3 cellular contexts compared by ENCODE assay signal in genomic region chr5:139524932-139525585, GRCh38.
TF ChIP-seq lines count a peak whose summit lies in the region.

No MANE protein-coding gene starts in this region.

TF ChIP-seq in HEK293, 187 proteins besides CTCF, POLR2A, EP300 and RAD21:
- 0 out of 2 replicates have a peak, but pooled peaks have one; percentile 13 for TF ChIP-seq KLF1 (tag by site-specific recombination; IDR thresholded peaks at IDR 0.05)
- no peak for TF ChIP-seq ZBTB10 (tag by site-specific recombination; IDR thresholded peaks at IDR 0.05)
- TF ChIP-seq ZNF398 (tag by site-specific recombination; IDR thresholded peaks at IDR 0.05), result no peak

TF ChIP-seq in K562, 482 proteins besides CTCF, POLR2A, EP300 and RAD21:
- TF ChIP-seq USF1 (CRISPR knock-in tag; IDR thresholded peaks at IDR 0.05) (no peak), MAFG (tag; conservative IDR thresholded peaks at IDR 0.05) (peak; percentile 33; the same call in 1 of the 2 replicates), ZNF592 (IDR thresholded peaks at IDR 0.05) (peak; percentile 29; the same call in 1 of the 2 replicates), NFE2 (IDR thresholded peaks at IDR 0.05; ENCODE audit: low read depth) (peak; percentile 63), RBM39 (optimal IDR thresholded peaks at IDR 0.05; ENCODE audit: low read depth, low read length) (no peak), ZNF561 (CRISPR knock-in tag; conservative IDR thresholded peaks at IDR 0.05) (no peak), MAZ (CRISPR knock-in tag; conservative IDR thresholded peaks at IDR 0.05 in 1 of 2, IDR thresholded peaks at IDR 0.05 in 1 of 2) (no peak), C11orf30 (IDR thresholded peaks at IDR 0.05; ENCODE audit: low read depth) (0 out of 2 replicates have a peak, but pooled peaks have one; percentile 17), ZNF174 (CRISPR knock-in tag; IDR thresholded peaks at IDR 0.05) (no peak)

TF ChIP-seq in HEK293T, 16 proteins besides CTCF, POLR2A, EP300 and RAD21:
- TF ChIP-seq FOXA1 (IDR thresholded peaks at IDR 0.05) (no peak), NFRKB (IDR thresholded peaks at IDR 0.05) (no peak)
